In genomic region chr1:212700597-212700891, GRCh38 we compare ENCODE assay signal across 8 cellular contexts. TPM values are rescaled to one million over a fixed set of nuclear protein-coding genes. Genes with fewer than 3 reads are reported as not detected.
A peak's percentile ranks its signal among the peaks of the same experiment; 100 is the strongest.
DNase-seq lines count a peak whose midpoint lies in the region; ATAC-seq and TF ChIP-seq lines count a peak whose summit lies in the region.

No MANE protein-coding gene starts in this region.

- ATAC-seq in HG02938 (IDR thresholded peaks at IDR 0.05; ENCODE audit: unreplicated experiment): peak; percentile 1

- no peaks in the 10 kb centered on the region for H3K27me3 ChIP-seq in brain microvascular endothelial cell (replicated peaks)

- H3K9me3 ChIP-seq in mesodermal cell (ENCODE audit: control insufficient read depth, low read length): no peaks in the 10 kb centered on the region

- H3K27ac ChIP-seq in brain microvascular endothelial cell (no peak overlapping the region), mesodermal cell (ENCODE audit: low read depth, low read length, severe bottlenecking) (no peak overlapping the region)

- no peak for DNase-seq in AG10803 (ENCODE audit: low read depth)
- DNase-seq in brain microvascular endothelial cell: no peak
- DNase-seq in superior temporal gyrus (ENCODE audit: extremely low spot score): no peak
- DNase-seq in GDM1 (lab: John Stamatoyannopoulos, UW): no peak
- DNase-seq in activated effector memory CD4-positive, alpha-beta T cell treated with Interleukin-2 at 50 U/mL for 16 hours: no peak
- DNase-seq in hippocampal formation (lab: John Stamatoyannopoulos, UW): no peak

- peak overlapping the region; percentile 52 for H3K4me3 ChIP-seq in AG10803 (ENCODE audit: low read length)
- H3K4me3 ChIP-seq in brain microvascular endothelial cell (ENCODE audit: low read depth, low read length): peak overlapping the region; percentile 55
- H3K4me3 ChIP-seq in mesodermal cell (ENCODE audit: extremely low read depth, insufficient read depth, low read length, poor library complexity, severe bottlenecking): peak overlapping the region; percentile 44

- 3% methylated on average over 15 to 16 of the region's 16 CpGs for WGBS in mesodermal cell (ENCODE audit: insufficient coverage in 2 of 2), 2 experiments

- in situ Hi-C loops in brain microvascular endothelial cell (cut with HindIII; ENCODE audit: low pct_ligation_motif_present, low sequenced_read_pairs): no loop called here

- H3K4me1 ChIP-seq in mesodermal cell (ENCODE audit: control insufficient read depth, insufficient read depth, low read length, poor library complexity, severe bottlenecking): no peaks in the 10 kb centered on the region

- no peak for TF ChIP-seq CTCF in AG10803 (conservative IDR thresholded peaks at IDR 0.05; ENCODE audit: low read length)
- no peak for TF ChIP-seq CTCF in brain microvascular endothelial cell (IDR thresholded peaks at IDR 0.05; ENCODE audit: low read depth, low read length, missing control alignments)

- no peaks in the 10 kb centered on the region for H3K36me3 ChIP-seq in brain microvascular endothelial cell (replicated peaks)
- no peaks in the 10 kb centered on the region for H3K36me3 ChIP-seq in mesodermal cell (ENCODE audit: control insufficient read depth, insufficient read depth, low read length)

RNA-seq across cellular contexts. Expression of gene BATF3, which starts 0.9 kb away (rescaled TPM):
- polyA plus RNA-seq in mesodermal cell (2013, experiment 1 of 2): 4.3 TPM
- 3.1 TPM for polyA plus RNA-seq in mesodermal cell (2013, experiment 2 of 2)
